10 cellular contexts compared by ENCODE assay signal in the genomic region with DNA sequence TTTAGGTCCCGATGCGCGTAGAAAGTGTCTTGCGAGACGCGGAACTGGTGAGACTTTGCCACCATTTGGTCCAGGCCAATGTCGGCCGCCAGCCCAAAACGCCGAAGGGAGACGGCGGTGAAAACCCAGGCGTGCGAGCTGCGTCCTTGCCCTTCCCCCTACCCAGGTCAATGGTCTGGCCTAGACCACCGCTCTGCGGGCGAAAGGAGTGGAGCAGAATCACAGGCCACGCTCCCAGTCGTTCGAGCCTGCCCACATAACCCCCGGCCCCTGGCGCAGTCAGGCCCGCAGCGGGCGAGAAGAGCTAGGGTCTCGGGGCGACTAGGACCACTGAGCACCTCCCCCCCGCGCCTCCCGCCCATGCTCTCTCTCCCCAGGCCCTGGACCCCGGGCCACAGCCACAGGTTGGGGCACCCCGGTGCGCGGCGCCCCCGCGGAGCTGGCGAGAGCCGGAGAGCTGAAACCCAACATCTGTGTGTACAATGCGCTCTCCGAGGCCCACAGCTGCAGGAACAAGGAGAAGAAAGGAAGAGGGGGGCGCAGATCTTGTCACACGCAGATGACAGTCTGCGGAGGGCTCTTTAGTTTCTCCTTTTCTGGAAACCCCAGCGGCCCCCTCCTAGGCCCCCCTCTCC.
A peak's percentile ranks its signal among the peaks of the same experiment; 100 is the strongest.
DNase-seq lines count a peak whose midpoint lies in the region; TF ChIP-seq lines count a peak whose summit lies in the region.
"Had no signal": no experiment of that assay in that cellular context is flagged by ENCODE, and none has a peak within 500 bp of the region (broad histone marks: within the 10 kb centered on the region; RNA-seq: fewer than 3 reads in every experiment).

No MANE protein-coding gene starts in this region.

- H3K4me3 Mint-ChIP-seq in CD4-positive, alpha-beta memory T cell, result peak overlapping the region; percentile 65 to 84 (median 76)
- H3K4me3 Mint-ChIP-seq in neural progenitor cell, result peak overlapping the region; percentile 86

- H3K4me1 Mint-ChIP-seq in CD4-positive, alpha-beta memory T cell, result peaks cover 9 to 24% (median 18%) of the 10 kb centered on the region in 4 donors
- H3K4me1 Mint-ChIP-seq in neural progenitor cell, result peaks cover 35% of the 10 kb centered on the region

- H2AFZ ChIP-seq in neural progenitor cell (replicated peaks), result peak overlapping the region; percentile 31

- no peak overlapping the region for H3K27ac Mint-ChIP-seq in CD4-positive, alpha-beta memory T cell
- H3K27ac Mint-ChIP-seq in neural progenitor cell, result peak overlapping the region; percentile 98

- intact Hi-C loops in CD4-positive, alpha-beta memory T cell (cut with micrococcal nuclease), result no loop called here

- no peak for DNase-seq in CD4-positive, alpha-beta memory T cell
- DNase-seq in NCI-H146 treated with DMSO at 0.1 percent for 48 hours (lab: John Stamatoyannopoulos, UW; ENCODE audit: unreplicated experiment) (peak; percentile 71), neural progenitor cell (ENCODE audit: low spot score) (peak; percentile 52), SHP77 treated with DMSO at 0.1 percent for 48 hours (lab: John Stamatoyannopoulos, UW) (no peak), NCI-H2081 treated with DMSO at 0.1 percent for 48 hours (lab: John Stamatoyannopoulos, UW) (no peak), kidney tubule cell (ENCODE audit: low spot score) (no peak), NCI-H69 (lab: John Stamatoyannopoulos, UW) (no peak)
- DNase-seq in effector memory CD4-positive, alpha-beta T cell, result no peak
- DNase-seq: cortex of kidney, GF-D8 had no signal

- peaks cover 22% of the 10 kb centered on the region for H3K79me2 ChIP-seq in neural progenitor cell (ENCODE audit: low read depth)

- peaks cover 25% of the 10 kb centered on the region for H3K4me1 ChIP-seq in CD4-positive, alpha-beta memory T cell (ENCODE audit: insufficient read depth, low read length)
- H3K4me1 ChIP-seq in effector memory CD4-positive, alpha-beta T cell (ENCODE audit: control insufficient read depth, insufficient read depth, low read length, poor library complexity, severe bottlenecking), result peaks cover 42% of the 10 kb centered on the region
- H3K4me1 ChIP-seq in neural progenitor cell, result peaks cover 50% of the 10 kb centered on the region

- H3K9me3 ChIP-seq in CD4-positive, alpha-beta memory T cell (ENCODE audit: control insufficient read depth in 1 of 2, low read length in 2 of 2), result no peaks in the 10 kb centered on the region
- no peaks in the 10 kb centered on the region for H3K9me3 ChIP-seq in effector memory CD4-positive, alpha-beta T cell (ENCODE audit: control insufficient read depth, low read length)
- H3K9me3 ChIP-seq in neural progenitor cell (ENCODE audit: low read depth), result no peaks in the 10 kb centered on the region

- CTCF ChIA-PET in CD4-positive, alpha-beta memory T cell (lab: Charles Lee; ENCODE audit: partially characterized antibody), result no interaction called here

- POLR2A ChIA-PET in CD4-positive, alpha-beta memory T cell (lab: Charles Lee; ENCODE audit: partially characterized antibody), result interaction anchor here (1.1 kb wide), 1 partner anchor 69 kb away, joined by 3 read pairs; no protein-coding TSS in a partner anchor

- H4K20me1 ChIP-seq in neural progenitor cell (ENCODE audit: low read depth), result peaks cover 43% of the 10 kb centered on the region

- no peak overlapping the region for H3K4me3 ChIP-seq in CD4-positive, alpha-beta memory T cell (ENCODE audit: low read length in 2 of 2)
- peak overlapping the region; percentile 32 for H3K4me3 ChIP-seq in effector memory CD4-positive, alpha-beta T cell (ENCODE audit: insufficient read depth, low read depth, low read length, poor library complexity, severe bottlenecking)
- peak overlapping the region; percentile 54 for H3K4me3 ChIP-seq in neural progenitor cell

- H3K9me3 Mint-ChIP-seq in CD4-positive, alpha-beta memory T cell, result peaks cover 0 to 4% (median 3%) of the 10 kb centered on the region in 8 donors
- peaks cover 2% of the 10 kb centered on the region for H3K9me3 Mint-ChIP-seq in neural progenitor cell

- no peaks in the 10 kb centered on the region for H3K36me3 Mint-ChIP-seq in CD4-positive, alpha-beta memory T cell
- peaks cover 14% of the 10 kb centered on the region for H3K36me3 Mint-ChIP-seq in neural progenitor cell

- peak overlapping the region; percentile 84 for H3K4me2 ChIP-seq in neural progenitor cell

- H3K9ac ChIP-seq in neural progenitor cell, result no peak overlapping the region

- TF ChIP-seq CTCF in neural progenitor cell (IDR thresholded peaks at IDR 0.05), result no peak

- no peaks in the 10 kb centered on the region for H3K36me3 ChIP-seq in CD4-positive, alpha-beta memory T cell (ENCODE audit: insufficient read depth, low read length)
- no peaks in the 10 kb centered on the region for H3K36me3 ChIP-seq in effector memory CD4-positive, alpha-beta T cell (ENCODE audit: control insufficient read depth, insufficient read depth, low read length)
- no peaks in the 10 kb centered on the region for H3K36me3 ChIP-seq in neural progenitor cell

- H3K27me3 Mint-ChIP-seq in CD4-positive, alpha-beta memory T cell, result peaks cover 35 to 36% of the 10 kb centered on the region in 2 donors
- H3K27me3 Mint-ChIP-seq in neural progenitor cell (ENCODE audit: insufficient read depth, low read depth), result peaks cover 5% of the 10 kb centered on the region

- H3F3A ChIP-seq in neural progenitor cell (ENCODE audit: low read depth), result peaks cover 51% of the 10 kb centered on the region

- no peak overlapping the region for H3K27ac ChIP-seq in CD4-positive, alpha-beta memory T cell (ENCODE audit: low read depth, low read length)
- no peak overlapping the region for H3K27ac ChIP-seq in effector memory CD4-positive, alpha-beta T cell (ENCODE audit: insufficient read depth, low read length, poor library complexity, severe bottlenecking)
- no peak overlapping the region for H3K27ac ChIP-seq in neural progenitor cell

- peaks cover 25% of the 10 kb centered on the region for H3K27me3 ChIP-seq in CD4-positive, alpha-beta memory T cell (ENCODE audit: insufficient read depth, low read length)
- H3K27me3 ChIP-seq in effector memory CD4-positive, alpha-beta T cell (replicated peaks; ENCODE audit: control insufficient read depth, insufficient read depth, low read length, poor library complexity, severe bottlenecking), result peaks cover 60% of the 10 kb centered on the region
- peaks cover 88% of the 10 kb centered on the region for H3K27me3 ChIP-seq in neural progenitor cell

Comparison
In these comparisons a context has a peak if more than half of its experiments do, and no peak if none do; other contexts are left out.
1. DNase-seq: peak in NCI-H146 treated with DMSO at 0.1 percent for 48 hours (single experiment) and neural progenitor cell (single experiment); none in CD4-positive, alpha-beta memory T cell (0 of 5), effector memory CD4-positive, alpha-beta T cell (0 of 3), SHP77 treated with DMSO at 0.1 percent for 48 hours (single experiment), NCI-H2081 treated with DMSO at 0.1 percent for 48 hours (single experiment), kidney tubule cell (single experiment) and NCI-H69 (single experiment).
2. H3K4me3 ChIP-seq: peak in effector memory CD4-positive, alpha-beta T cell (single experiment) and neural progenitor cell (single experiment); none in CD4-positive, alpha-beta memory T cell (0 of 2).